ENCODE assay signal across 8 cellular contexts in genomic region chr2:219495531-219496122, GRCh38. TPM values are rescaled to one million over a fixed set of nuclear protein-coding genes. Genes with fewer than 3 reads are reported as not detected.
DNase-seq lines count a peak whose midpoint lies in the region; ATAC-seq and TF ChIP-seq lines count a peak whose summit lies in the region.

No MANE protein-coding gene starts in this region.

- no peak overlapping the region for H3K4me3 ChIP-seq in BLaER1 treated with 17β-estradiol and CSF1 and Interleukin-3, amounts not matched to agents 10 nM and 100 nM
- no peak overlapping the region for H3K4me3 ChIP-seq in WI38 (ENCODE audit: low read depth, low read length)
- no peak overlapping the region for H3K4me3 ChIP-seq in dorsolateral prefrontal cortex

- no peaks in the 10 kb centered on the region for H3K9me3 ChIP-seq in BLaER1 treated with 17β-estradiol and CSF1 and Interleukin-3, amounts not matched to agents 10 nM and 100 nM (replicated peaks in 1 of 11)

- H3K27me3 ChIP-seq in BLaER1 treated with 17β-estradiol and CSF1 and Interleukin-3, amounts not matched to agents 10 nM and 100 nM = peaks cover 33 to 46% (median 43%) of the 10 kb centered on the region in 11 experiments
- peaks cover 0 to 28% (median 13%) of the 10 kb centered on the region in 45 donors for H3K27me3 ChIP-seq in dorsolateral prefrontal cortex

- no peaks in the 10 kb centered on the region for H3K36me3 ChIP-seq in BLaER1 treated with 17β-estradiol and CSF1 and Interleukin-3, amounts not matched to agents 10 nM and 100 nM

- peaks cover 40% of the 10 kb centered on the region for H3K4me1 Mint-ChIP-seq in mesothelial cell of epicardium
- H3K4me1 Mint-ChIP-seq in stimulated activated naive CD8-positive, alpha-beta T cell treated with anti-CD3 and anti-CD28 coated beads, Interleukin-15, amount 100 ng/mL, for 72 hours = peaks cover 44% of the 10 kb centered on the region

- no peaks in the 10 kb centered on the region for H3K9me3 Mint-ChIP-seq in mesothelial cell of epicardium
- H3K9me3 Mint-ChIP-seq in stimulated activated naive CD8-positive, alpha-beta T cell treated with anti-CD3 and anti-CD28 coated beads, Interleukin-15, amount 100 ng/mL, for 72 hours = no peaks in the 10 kb centered on the region

- H3K4me1 ChIP-seq in BLaER1 treated with 17β-estradiol and CSF1 and Interleukin-3, amounts not matched to agents 10 nM and 100 nM = peaks cover 18 to 46% (median 40%) of the 10 kb centered on the region in 10 experiments

- peak; percentile 16 for ATAC-seq in GM19351 (IDR thresholded peaks at IDR 0.05; ENCODE audit: unreplicated experiment)
- ATAC-seq in stimulated activated naive CD8-positive, alpha-beta T cell treated with anti-CD3 and anti-CD28 coated beads, Interleukin-15, amount 100 ng/mL, for 72 hours = peak; percentile 47
- ATAC-seq in HG03439 (IDR thresholded peaks at IDR 0.05; ENCODE audit: unreplicated experiment) = no peak

- no peaks in the 10 kb centered on the region for H3K36me3 Mint-ChIP-seq in mesothelial cell of epicardium

- H3K27ac ChIP-seq in BLaER1 treated with 17β-estradiol and CSF1 and Interleukin-3, amounts not matched to agents 10 nM and 100 nM = no peak overlapping the region
- peak overlapping the region in 4 of 59 donors; percentile 18 to 38 (median 24) for H3K27ac ChIP-seq in dorsolateral prefrontal cortex

- intact Hi-C loops in dorsolateral prefrontal cortex (cut with DNase I) = loop anchor here in 1 of 2 donors (5.0 kb wide), 1 partner anchor 37 kb away; no protein-coding TSS in a partner anchor

- DNase-seq in NCI-H2227 (lab: John Stamatoyannopoulos, UW; ENCODE audit: unreplicated experiment) (peak; percentile 62), dorsolateral prefrontal cortex (peak in 8 of 10 donors; percentile 57 to 74 (median 69)), mesothelial cell of epicardium (ENCODE audit: low spot score in 2 of 2, unreplicated experiment in 2 of 2) (peak; percentile 46 to 70)
- DNase-seq in stimulated activated naive CD8-positive, alpha-beta T cell treated with anti-CD3 and anti-CD28 coated beads, Interleukin-15, amount 100 ng/mL, for 72 hours = peak; percentile 56 to 59

- H3K9ac ChIP-seq in BLaER1 treated with 17β-estradiol and CSF1 and Interleukin-3, amounts not matched to agents 10 nM and 100 nM = no peak overlapping the region

- peak overlapping the region in 8 of 11 experiments; percentile 20 to 67 (median 56); a peak in 16 of 22 replicates for H3K4me2 ChIP-seq in BLaER1 treated with 17β-estradiol and CSF1 and Interleukin-3, amounts not matched to agents 10 nM and 100 nM

- H3K27me3 Mint-ChIP-seq in mesothelial cell of epicardium (ENCODE audit: low read depth) = peaks cover 73% of the 10 kb centered on the region
- H3K27me3 Mint-ChIP-seq in stimulated activated naive CD8-positive, alpha-beta T cell treated with anti-CD3 and anti-CD28 coated beads, Interleukin-15, amount 100 ng/mL, for 72 hours = peaks cover 73% of the 10 kb centered on the region

- no peak overlapping the region for H3K27ac Mint-ChIP-seq in mesothelial cell of epicardium
- no peak overlapping the region for H3K27ac Mint-ChIP-seq in stimulated activated naive CD8-positive, alpha-beta T cell treated with anti-CD3 and anti-CD28 coated beads, Interleukin-15, amount 100 ng/mL, for 72 hours

- H4K20me1 ChIP-seq in BLaER1 treated with 17β-estradiol and CSF1 and Interleukin-3, amounts not matched to agents 10 nM and 100 nM = peaks cover 0 to 36% (median 0%) of the 10 kb centered on the region in 11 experiments; a peak in 5 of 22 replicates

- TF ChIP-seq CTCF in WI38 (IDR thresholded peaks at IDR 0.05; ENCODE audit: low read depth, low read length) (peak; percentile 74), dorsolateral prefrontal cortex (IDR thresholded peaks at IDR 0.05 in 54 of 56, conservative IDR thresholded peaks at IDR 0.05 in 2 of 56; ENCODE audit: low read depth in 1 of 56, partially characterized antibody in 56 of 56) (peak in 55 of 56 donors; percentile 4 to 77 (median 59)), mesothelial cell of epicardium (IDR thresholded peaks at IDR 0.05; ENCODE audit: unreplicated experiment) (peak; percentile 76)

- H3K4me3 Mint-ChIP-seq in mesothelial cell of epicardium = no peak overlapping the region
- H3K4me3 Mint-ChIP-seq in stimulated activated naive CD8-positive, alpha-beta T cell treated with anti-CD3 and anti-CD28 coated beads, Interleukin-15, amount 100 ng/mL, for 72 hours = no peak overlapping the region

RNA-seq across cellular contexts. Expression of gene GMPPA, which starts 3.1 kb away (rescaled TPM):
- total RNA-seq in dorsolateral prefrontal cortex = 10 to 100 TPM; 13.8 to 39.8 (median 21.0) TPM
- 34.5 to 37.3 TPM (median 36.0 TPM) in 3 replicates for total RNA-seq in mesothelial cell of epicardium

RNA-seq across cellular contexts. Expression of gene ASIC4, which starts 18.7 kb away (rescaled TPM):
- 10 to 100 TPM in 7 of 120 experiments, 1 to 10 TPM in 113; 2.8 to 14.2 (median 6.5) TPM for total RNA-seq in dorsolateral prefrontal cortex
- 0.98 to 1.4 TPM (median 1.1 TPM) in 3 replicates for total RNA-seq in mesothelial cell of epicardium

RNA-seq across cellular contexts. Expression of gene CHPF, which starts 48.0 kb away (rescaled TPM):
- total RNA-seq in dorsolateral prefrontal cortex = 10 to 100 TPM; 28.8 to 59.4 (median 41.7) TPM
- 78.1 to 81.0 TPM (median 78.5 TPM) in 3 replicates for total RNA-seq in mesothelial cell of epicardium

RNA-seq across cellular contexts. Expression of gene TMEM198, which starts 48.2 kb away (rescaled TPM):
- total RNA-seq in dorsolateral prefrontal cortex = 10 to 100 TPM in 116 of 120 experiments, 1 to 10 TPM in 4; 8.5 to 24.9 (median 16.0) TPM
- 3.6 to 4.0 TPM (median 3.7 TPM) in 3 replicates for total RNA-seq in mesothelial cell of epicardium
